Comparison of ENCODE assay signal across 8 cellular contexts in the genomic region with DNA sequence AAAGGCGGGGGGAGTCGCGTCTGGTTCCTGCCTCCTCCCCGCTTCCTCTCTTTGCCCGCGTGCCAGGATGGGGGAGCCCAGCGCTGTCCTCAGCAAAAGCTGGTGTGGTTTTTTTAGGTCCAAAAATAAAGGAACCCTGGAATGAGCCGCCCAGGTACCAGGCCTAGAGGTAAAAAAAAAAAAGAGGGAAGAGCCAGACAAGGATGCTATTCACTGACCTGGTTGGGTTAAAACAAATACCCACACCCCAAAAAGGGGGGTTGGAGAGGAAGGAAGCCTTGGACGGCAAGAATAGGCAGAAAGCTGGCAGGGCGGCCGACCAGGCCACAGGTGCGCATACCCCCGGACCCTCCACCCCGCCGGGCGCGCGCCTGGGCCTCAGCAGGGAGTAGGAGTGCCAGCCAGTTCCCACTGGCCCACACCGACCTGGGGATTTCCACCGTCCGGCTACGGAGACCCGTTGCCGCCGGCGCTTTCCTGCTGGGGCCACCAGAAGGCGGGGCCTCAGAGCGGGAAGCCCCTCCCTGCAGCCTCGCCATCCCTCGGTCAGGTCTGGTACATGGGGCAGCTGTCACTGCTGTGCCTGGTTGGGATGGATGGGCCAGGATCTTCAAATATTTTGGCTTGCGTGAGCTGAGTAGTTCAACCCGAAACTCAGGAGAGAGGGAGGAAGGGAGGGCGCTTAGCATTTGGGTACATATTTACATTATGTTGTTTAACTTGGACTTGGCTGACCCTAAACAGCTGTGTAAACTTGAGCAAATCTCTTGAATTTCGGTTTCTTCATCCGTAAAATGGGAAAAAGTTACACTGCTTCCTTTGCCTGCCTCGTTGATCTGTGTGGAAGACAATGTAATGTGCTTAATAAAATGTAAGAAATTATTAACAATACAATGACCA. TPM values are rescaled to one million over a fixed set of nuclear protein-coding genes. Genes with fewer than 3 reads are reported as not detected.
A peak's percentile ranks its signal among the peaks of the same experiment; 100 is the strongest.
DNase-seq lines count a peak whose midpoint lies in the region; ATAC-seq and TF ChIP-seq lines count a peak whose summit lies in the region.

No MANE protein-coding gene starts in this region.

- H3K36me3 ChIP-seq in WERI-Rb-1 (no peaks in the 10 kb centered on the region), kidney epithelial cell (ENCODE audit: control insufficient read depth, insufficient read depth, low read length) (no peaks in the 10 kb centered on the region)

- TF ChIP-seq CTCF in 22Rv1 (IDR thresholded peaks at IDR 0.05) = no peak
- 0 out of 2 replicates have a peak, but pooled peaks have one; percentile 7 for TF ChIP-seq CTCF in WERI-Rb-1 (IDR thresholded peaks at IDR 0.05; ENCODE audit: low read depth, low read length)
- no peak for TF ChIP-seq CTCF in kidney epithelial cell (IDR thresholded peaks at IDR 0.05; ENCODE audit: insufficient read depth, low read length, poor library complexity, severe bottlenecking)

- no peaks in the 10 kb centered on the region for H3K27me3 ChIP-seq in WERI-Rb-1 (ENCODE audit: insufficient read depth, low read depth, severe bottlenecking)
- H3K27me3 ChIP-seq in kidney epithelial cell (ENCODE audit: control insufficient read depth, insufficient read depth, low read length) = no peaks in the 10 kb centered on the region

- no peaks in the 10 kb centered on the region for H3K9me3 ChIP-seq in WERI-Rb-1 (ENCODE audit: severe bottlenecking)

- H3K4me3 ChIP-seq in WERI-Rb-1 (ENCODE audit: low read depth, low read length) (peak overlapping the region; percentile 55), kidney epithelial cell (ENCODE audit: low read depth, low read length) (peak overlapping the region; percentile 51)

- H3K27ac ChIP-seq in 22Rv1 (peak overlapping the region; percentile 100), WERI-Rb-1 (peak overlapping the region; percentile 93), caudate nucleus (ENCODE audit: low read depth, low read length) (peak overlapping the region; percentile 97)

- DNase-seq in NCI-H2081 (lab: John Stamatoyannopoulos, UW) (peak; percentile 84 to 93), WERI-Rb-1 (peak; percentile 91), caudate nucleus (lab: John Stamatoyannopoulos, UW) (peak in 37 of 61 donors; percentile 13 to 82 (median 48)), kidney epithelial cell (ENCODE audit: low read depth) (no peak)
- DNase-seq in stimulated activated CD4-positive, alpha-beta T cell treated with anti-CD3 and anti-CD28 coated beads, Interleukin-1b, Interleukin-23, amount 100 ng/mL, for 1 hour (ENCODE audit: low read depth in 2 of 2) = peak; percentile 50 to 66

- ATAC-seq in GM18511 (IDR thresholded peaks at IDR 0.05; ENCODE audit: unreplicated experiment) (peak; percentile 76), HG02970 (IDR thresholded peaks at IDR 0.05; ENCODE audit: low FRiP score, unreplicated experiment) (peak; percentile 81)

RNA-seq across cellular contexts. Expression of gene IRF2BPL, which starts 5.4 kb away (rescaled TPM):
- 70.2 and 79.7 TPM in 2 replicates for total RNA-seq in kidney epithelial cell
